ENCODE assay signal across 12 cellular contexts in the genomic region with DNA sequence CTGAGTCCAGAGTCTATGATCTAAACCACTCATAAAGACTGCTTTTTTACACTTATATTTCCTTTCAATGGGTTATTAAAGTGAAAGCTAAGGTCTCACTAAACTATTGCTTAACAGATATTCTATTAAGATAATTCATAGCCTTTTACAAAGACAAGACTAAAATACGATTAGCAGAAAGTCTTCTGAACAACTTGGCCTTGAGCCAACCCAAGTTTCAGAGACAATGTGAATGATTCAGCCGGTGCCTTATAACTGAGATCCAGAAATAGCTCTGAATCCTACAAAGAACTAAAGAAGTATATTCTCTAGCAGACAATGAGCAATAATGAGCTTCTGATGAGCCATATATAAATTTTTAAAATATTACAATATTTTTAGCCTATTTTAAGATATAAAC. TPM values are rescaled to one million over a fixed set of nuclear protein-coding genes. Genes with fewer than 3 reads are reported as not detected.
DNase-seq lines count a peak whose midpoint lies in the region; ATAC-seq and TF ChIP-seq lines count a peak whose summit lies in the region.
"Had no signal": no experiment of that assay in that cellular context is flagged by ENCODE, and none has a peak within 500 bp of the region (broad histone marks: within the 10 kb centered on the region; RNA-seq: fewer than 3 reads in every experiment).

No MANE protein-coding gene starts in this region.

- intact Hi-C loops in IMR-90 (cut with micrococcal nuclease), result no loop called here
- intact Hi-C loops in CD4-positive, alpha-beta T cell (cut with DNase I, micrococcal nuclease), result no loop called here

- H3K4me3 Mint-ChIP-seq in CD4-positive, alpha-beta T cell, result no peak overlapping the region

- peak; percentile 76 for DNase-seq in IMR-90
- peak; percentile 5 to 41 for DNase-seq in SJSA1 (ENCODE audit: low read depth in 1 of 2, low spot score in 2 of 2)
- peak; percentile 93 for DNase-seq in fibroblast of pulmonary artery (ENCODE audit: low read depth)
- DNase-seq in NCI-H1930 (lab: John Stamatoyannopoulos, UW), result no peak
- DNase-seq in activated naive CD4-positive, alpha-beta T cell treated with anti-CD3 and anti-CD28 coated beads, Interleukin-2, amount 50 U/mL, for 72 hours (ENCODE audit: low spot score in 2 of 2), result no peak
- DNase-seq in CD4-positive, alpha-beta T cell, result no peak
- DNase-seq: NCI-H2171 had no signal

- H3K27me3 Mint-ChIP-seq in CD4-positive, alpha-beta T cell, result peaks cover 26% of the 10 kb centered on the region

- H3K4ac ChIP-seq in IMR-90 (ENCODE audit: low read depth, low read length), result no peak overlapping the region

- no peak overlapping the region for H3K56ac ChIP-seq in IMR-90 (ENCODE audit: extremely low read depth, insufficient read depth, low read length)

- H2BK120ac ChIP-seq in IMR-90 (ENCODE audit: low read depth, low read length), result no peak overlapping the region

- in situ Hi-C loops in IMR-90 (cut with MboI; ENCODE audit: low sequenced_read_pairs), result no loop called here

- H3K4me2 ChIP-seq in IMR-90 (ENCODE audit: low read depth, low read length), result peak overlapping the region; percentile 65; the same call in 1 of the 2 replicates

- H3K18ac ChIP-seq in IMR-90 (ENCODE audit: low read depth, low read length), result peak overlapping the region; percentile 41; the same call in 1 of the 2 replicates

- peaks cover 4% of the 10 kb centered on the region; the same call in 1 of the 2 replicates for H3K9me1 ChIP-seq in IMR-90 (ENCODE audit: insufficient read depth, low read length)

- H4K91ac ChIP-seq in IMR-90 (ENCODE audit: insufficient read depth, low read depth, low read length), result no peak overlapping the region

- POLR2A ChIA-PET in IMR-90 (lab: Charles Lee; ENCODE audit: unreplicated experiment), result no interaction called here
- POLR2A ChIA-PET in CD4-positive, alpha-beta T cell (lab: Charles Lee), result no interaction called here

- H3K36me3 Mint-ChIP-seq in activated naive CD4-positive, alpha-beta T cell treated with anti-CD3 and anti-CD28 coated beads, Interleukin-2, amount 50 U/mL, for 72 hours, result no peaks in the 10 kb centered on the region
- no peaks in the 10 kb centered on the region for H3K36me3 Mint-ChIP-seq in CD4-positive, alpha-beta T cell (ENCODE audit: low read depth)

- no peak overlapping the region for H3K27ac Mint-ChIP-seq in activated naive CD4-positive, alpha-beta T cell treated with anti-CD3 and anti-CD28 coated beads, Interleukin-2, amount 50 U/mL, for 72 hours
- H3K27ac Mint-ChIP-seq in CD4-positive, alpha-beta T cell, result no peak overlapping the region

- no peaks in the 10 kb centered on the region for H3K79me1 ChIP-seq in IMR-90 (ENCODE audit: low read depth in 1 of 2, low read length in 2 of 2)

- H3K4me1 Mint-ChIP-seq in CD4-positive, alpha-beta T cell (ENCODE audit: low read depth), result no peaks in the 10 kb centered on the region

- no peak overlapping the region for H2AK5ac ChIP-seq in IMR-90 (ENCODE audit: low read depth, low read length)

- BruUV-seq in IMR-90 (replicated peaks; lab: Mats Ljungman, UMichigan), result no TSS peak

- H3K23ac ChIP-seq in IMR-90 (ENCODE audit: low read depth, low read length), result no peak overlapping the region

- no peak overlapping the region for H2AK9ac ChIP-seq in IMR-90 (replicated peaks; ENCODE audit: low read depth, low read length, poor library complexity)

- peak overlapping the region; percentile 60 for H2BK5ac ChIP-seq in IMR-90 (ENCODE audit: low read depth, low read length, poor library complexity, severe bottlenecking)

- H2BK20ac ChIP-seq in IMR-90 (ENCODE audit: low read depth, low read length), result no peak overlapping the region

- ATAC-seq in IMR-90 (ENCODE audit: low read depth) (no peak), GM21717 (IDR thresholded peaks at IDR 0.05; ENCODE audit: unreplicated experiment) (no peak)
- no peak for ATAC-seq in activated naive CD4-positive, alpha-beta T cell treated with anti-CD3 and anti-CD28 coated beads, Interleukin-2, amount 50 U/mL, for 72 hours
- no peak for ATAC-seq in CD4-positive, alpha-beta T cell (ENCODE audit: poor library complexity)

- H3K4me3 ChIP-seq in IMR-90 (ENCODE audit: insufficient read depth, low read depth, low read length), result no peak overlapping the region
- no peak overlapping the region for H3K4me3 ChIP-seq in SJSA1
- no peak overlapping the region for H3K4me3 ChIP-seq in fibroblast of pulmonary artery (replicated peaks; ENCODE audit: low read depth, low read length)
- H3K4me3 ChIP-seq in skin epidermis, result no peak overlapping the region
- H3K4me3 ChIP-seq: heart right ventricle had no signal

- CTCF ChIA-PET in IMR-90 (lab: Yijun Ruan, JAX), result no interaction called here
- CTCF ChIA-PET in CD4-positive, alpha-beta T cell (lab: Charles Lee), result no interaction called here

- H3K27me3 ChIP-seq in IMR-90 (ENCODE audit: control insufficient read depth, insufficient read depth, low read length) (no peaks in the 10 kb centered on the region), SJSA1 (replicated peaks) (no peaks in the 10 kb centered on the region)
- peaks cover 4% of the 10 kb centered on the region for H3K27me3 ChIP-seq in CD4-positive, alpha-beta T cell (ENCODE audit: control insufficient read depth, insufficient read depth, low read length)
- H3K27me3 ChIP-seq: heart right ventricle had no signal

- H3K36me3 ChIP-seq in IMR-90 (ENCODE audit: control insufficient read depth, insufficient read depth, low read length), result no peaks in the 10 kb centered on the region
- no peaks in the 10 kb centered on the region for H3K36me3 ChIP-seq in SJSA1
- H3K36me3 ChIP-seq: heart right ventricle had no signal

- H3K27ac ChIP-seq in IMR-90 (ENCODE audit: insufficient read depth, low read length) (no peak overlapping the region), SJSA1 (no peak overlapping the region), skin epidermis (peak overlapping the region in 11 of 21 experiments; percentile 9 to 73 (median 58))
- H3K27ac ChIP-seq in CD4-positive, alpha-beta T cell (ENCODE audit: low read depth, low read length), result no peak overlapping the region

- H3K9me3 ChIP-seq in IMR-90 (ENCODE audit: control insufficient read depth, insufficient read depth, low read length) (no peaks in the 10 kb centered on the region), SJSA1 (replicated peaks) (no peaks in the 10 kb centered on the region)
- H3K9me3 ChIP-seq in CD4-positive, alpha-beta T cell (ENCODE audit: control insufficient read depth, low read length), result no peaks in the 10 kb centered on the region
- H3K9me3 ChIP-seq: heart right ventricle had no signal

- WGBS in IMR-90 (ENCODE audit: extremely low coverage in 2 of 2, insufficient read length in 1 of 2), 2 experiments, result no CpG with 5 or more reads among the region's 2 CpGs

- no peak overlapping the region for H2AFZ ChIP-seq in IMR-90 (replicated peaks; ENCODE audit: low read length, poor library complexity)

- no peak overlapping the region for H3K9ac ChIP-seq in IMR-90 (ENCODE audit: low read depth, low read length)

- H3K14ac ChIP-seq in IMR-90 (replicated peaks; ENCODE audit: low read depth, low read length), result 0 out of 2 replicates have a peak overlapping the region, but pooled peaks have one; percentile 66

- H2BK15ac ChIP-seq in IMR-90 (ENCODE audit: low read depth, low read length), result no peak overlapping the region

- H4K5ac ChIP-seq in IMR-90 (ENCODE audit: low read depth, low read length), result no peak overlapping the region

- H4K8ac ChIP-seq in IMR-90 (ENCODE audit: low read depth in 2 of 2, low read length in 2 of 2), result no peak overlapping the region

- no peak for TF ChIP-seq RAD21 in IMR-90 (IDR thresholded peaks at IDR 0.05; ENCODE audit: low read length)

- TF ChIP-seq POLR2A in IMR-90 (IDR thresholded peaks at IDR 0.05; ENCODE audit: low read depth, low read length), result no peak

- dilution Hi-C loops in IMR-90 (cut with HindIII; ENCODE audit: low sequenced_read_pairs, unreplicated experiment), result no loop called here

- H3K4me1 ChIP-seq in IMR-90 (ENCODE audit: control insufficient read depth, insufficient read depth, low read length) (peaks cover 5% of the 10 kb centered on the region), SJSA1 (replicated peaks) (peaks cover 7% of the 10 kb centered on the region)

- H3K9me3 Mint-ChIP-seq in activated naive CD4-positive, alpha-beta T cell treated with anti-CD3 and anti-CD28 coated beads, Interleukin-2, amount 50 U/mL, for 72 hours, result no peaks in the 10 kb centered on the region
- H3K9me3 Mint-ChIP-seq in CD4-positive, alpha-beta T cell, result no peaks in the 10 kb centered on the region

- TF ChIP-seq CTCF in IMR-90 (conservative IDR thresholded peaks at IDR 0.05; ENCODE audit: low read depth, low read length) (no peak), fibroblast of pulmonary artery (IDR thresholded peaks at IDR 0.05; ENCODE audit: low read length, missing control alignments) (no peak)
- TF ChIP-seq CTCF in CD4-positive, alpha-beta T cell (IDR thresholded peaks at IDR 0.05), result no peak

- H4K20me1 ChIP-seq in IMR-90 (ENCODE audit: insufficient read depth, low read length), result no peaks in the 10 kb centered on the region

TF ChIP-seq in IMR-90, 13 proteins besides CTCF, POLR2A, EP300 and RAD21 (continues in another document):
- TF ChIP-seq RFX5 (IDR thresholded peaks at IDR 0.05; ENCODE audit: low read depth, low read length), result no peak
- no peak for TF ChIP-seq MAZ (IDR thresholded peaks at IDR 0.05; ENCODE audit: borderline replicate concordance, low read depth, low read length)
- no peak for TF ChIP-seq FOS (IDR thresholded peaks at IDR 0.05; ENCODE audit: low read depth, low read length)
- TF ChIP-seq CEBPB (IDR thresholded peaks at IDR 0.05; ENCODE audit: low read depth, low read length), result no peak
- no peak for TF ChIP-seq CHD1 (IDR thresholded peaks at IDR 0.05; ENCODE audit: low read depth, low read length)
- TF ChIP-seq, protein P1, sequence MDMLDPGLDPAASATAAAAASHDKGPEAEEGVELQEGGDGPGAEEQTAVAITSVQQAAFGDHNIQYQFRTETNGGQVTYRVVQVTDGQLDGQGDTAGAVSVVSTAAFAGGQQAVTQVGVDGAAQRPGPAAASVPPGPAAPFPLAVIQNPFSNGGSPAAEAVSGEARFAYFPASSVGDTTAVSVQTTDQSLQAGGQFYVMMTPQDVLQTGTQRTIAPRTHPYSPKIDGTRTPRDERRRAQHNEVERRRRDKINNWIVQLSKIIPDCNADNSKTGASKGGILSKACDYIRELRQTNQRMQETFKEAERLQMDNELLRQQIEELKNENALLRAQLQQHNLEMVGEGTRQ (IDR thresholded peaks at IDR 0.05; ENCODE audit: low read depth, low read length), result no peak
- TF ChIP-seq BHLHE40 (IDR thresholded peaks at IDR 0.05; ENCODE audit: low read depth, low read length), result no peak
- TF ChIP-seq MXI1 (IDR thresholded peaks at IDR 0.05; ENCODE audit: borderline replicate concordance, low read depth, low read length), result no peak
- no peak for TF ChIP-seq MAFK (IDR thresholded peaks at IDR 0.05; ENCODE audit: low read depth, low read length)

RNA-seq across cellular contexts. Expression of a gene that starts 41.5 kb away (rescaled TPM):
- total RNA-seq in IMR-90 (2012; rRNA removed), result not detected in 2 replicates
- polyA plus RNA-seq in IMR-90 (2012; rRNA removed), result not detected in 2 replicates
- polyA plus RNA-seq in IMR-90 (2012; cell fraction: cytosol; rRNA removed), result not detected in 2 replicates
- not detected in 2 replicates for polyA plus RNA-seq in IMR-90 (2012; cell fraction: nucleus; rRNA removed; ENCODE audit: low replicate concordance)
- not detected in 2 replicates for total RNA-seq in SJSA1 (2014; rRNA removed; shearing (Covaris generic))
- total RNA-seq in activated naive CD4-positive, alpha-beta T cell treated with anti-CD3 and anti-CD28 coated beads, Interleukin-2, amount 50 U/mL, for 72 hours, result not detected
- total RNA-seq in CD4-positive, alpha-beta T cell, result not detected
- polyA plus RNA-seq: adipose tissue, neural cell had no signal

Comparison
In these comparisons a context has a peak if more than half of its experiments do, and no peak if none do; other contexts are left out.
1. DNase-seq: peak in IMR-90 (single experiment), SJSA1 (2 of 2) and fibroblast of pulmonary artery (single experiment); none in NCI-H1930 (0 of 2), activated naive CD4-positive, alpha-beta T cell treated with anti-CD3 and anti-CD28 coated beads, Interleukin-2, amount 50 U/mL, for 72 hours (0 of 2) and CD4-positive, alpha-beta T cell (0 of 10).
2. H3K27ac ChIP-seq: peak in skin epidermis (11 of 21); none in IMR-90 (single experiment), SJSA1 (single experiment) and CD4-positive, alpha-beta T cell (single experiment).